ENCODE assay signal across 8 cellular contexts in the genomic region with DNA sequence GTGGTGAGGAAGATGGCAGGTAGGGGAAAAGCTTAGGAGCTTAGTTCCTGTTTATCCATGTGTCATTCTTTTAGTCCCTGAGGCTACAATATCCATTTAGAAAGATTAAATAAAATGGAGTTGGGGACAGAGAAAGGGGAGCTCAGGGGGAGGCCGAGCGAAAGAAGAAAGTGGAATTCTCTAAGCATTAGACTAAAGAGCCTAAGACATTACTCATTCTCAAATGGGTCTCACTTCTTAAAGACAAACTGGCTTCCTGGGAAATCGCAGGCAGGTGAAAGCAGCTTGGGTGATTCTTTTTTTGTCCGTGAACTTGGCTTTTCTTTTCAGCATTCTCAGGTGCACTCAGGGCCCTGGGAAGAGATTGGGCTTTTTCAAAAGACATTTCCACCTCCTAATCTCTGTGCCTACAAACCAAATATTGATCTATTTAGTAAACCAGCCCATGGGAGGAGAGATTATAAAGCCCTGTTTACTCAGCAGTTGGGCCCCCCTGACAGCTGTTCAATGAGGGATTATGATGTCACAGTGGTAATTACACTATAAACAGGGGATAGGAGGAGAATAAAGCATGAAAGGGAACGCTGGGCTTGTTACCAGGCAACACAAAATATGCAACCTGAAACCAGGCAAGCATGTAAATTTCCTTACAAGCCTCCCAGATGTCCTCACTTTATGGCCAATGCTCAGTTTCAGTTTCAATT.
DNase-seq lines count a peak whose midpoint lies in the region; ATAC-seq and TF ChIP-seq lines count a peak whose summit lies in the region.

No MANE protein-coding gene starts in this region.

- H4K20me1 ChIP-seq in KMS-11 (ENCODE audit: insufficient read depth) = no peaks in the 10 kb centered on the region

- no peak overlapping the region for H3K4me3 Mint-ChIP-seq in activated T-cell treated with anti-CD3 and anti-CD28 coated beads, Interleukin-2, amount 50 U/mL, for 72 hours

- peak overlapping the region; percentile 76 for H3K4me2 ChIP-seq in KMS-11

- H3K27me3 Mint-ChIP-seq in activated T-cell treated with anti-CD3 and anti-CD28 coated beads, Interleukin-2, amount 50 U/mL, for 72 hours (ENCODE audit: low read depth) = no peaks in the 10 kb centered on the region

- ATAC-seq in gastroesophageal sphincter (peak; percentile 61), HG03521 (IDR thresholded peaks at IDR 0.05; ENCODE audit: unreplicated experiment) (no peak)
- no peak for ATAC-seq in activated T-cell treated with anti-CD3 and anti-CD28 coated beads, Interleukin-2, amount 50 U/mL, for 72 hours (replicated peaks in 1 of 2)

- H3K27me3 ChIP-seq in KMS-11 (ENCODE audit: insufficient read depth, low read depth) (no peaks in the 10 kb centered on the region), gastroesophageal sphincter (no peaks in the 10 kb centered on the region), sigmoid colon (no peaks in the 10 kb centered on the region)

- intact Hi-C loops in sigmoid colon (cut with DNase I) = loop anchor here (1.0 to 5.0 kb wide), 2 partner anchors 520 to 784 kb away; partner anchors contain the start of gene KLF4

- 49 to 52% methylated on average over 5 of the region's 5 CpGs for WGBS in gastroesophageal sphincter (ENCODE audit: low coverage in 1 of 2), 2 donors
- 17 to 53% methylated on average over 5 of the region's 5 CpGs for WGBS in sigmoid colon, 2 donors

- H3K9me3 Mint-ChIP-seq in activated T-cell treated with anti-CD3 and anti-CD28 coated beads, Interleukin-2, amount 50 U/mL, for 72 hours = peaks cover 9 to 12% of the 10 kb centered on the region in 2 donors

- TF ChIP-seq POLR2A in gastroesophageal sphincter (IDR thresholded peaks at IDR 0.05) (no peak), sigmoid colon (IDR thresholded peaks at IDR 0.05) (no peak)

- H3K9ac ChIP-seq in KMS-11 = peak overlapping the region; percentile 65

- no peaks in the 10 kb centered on the region for H3K79me2 ChIP-seq in KMS-11 (ENCODE audit: insufficient read depth, low read depth)

- peak overlapping the region; percentile 80 for H3K27ac ChIP-seq in KMS-11
- H3K27ac ChIP-seq in gastroesophageal sphincter = peak overlapping the region in 1 of 4 donors; percentile 61
- H3K27ac ChIP-seq in sigmoid colon = peak overlapping the region in 3 of 4 donors; percentile 23 to 50 (median 35)

- no peaks in the 10 kb centered on the region for H3K36me3 ChIP-seq in KMS-11 (ENCODE audit: insufficient read depth)
- no peaks in the 10 kb centered on the region for H3K36me3 ChIP-seq in gastroesophageal sphincter
- no peaks in the 10 kb centered on the region for H3K36me3 ChIP-seq in sigmoid colon

- TF ChIP-seq EP300 in gastroesophageal sphincter (IDR thresholded peaks at IDR 0.05) (no peak), sigmoid colon (IDR thresholded peaks at IDR 0.05) (no peak)

- H3K4me1 Mint-ChIP-seq in activated T-cell treated with anti-CD3 and anti-CD28 coated beads, Interleukin-2, amount 50 U/mL, for 72 hours (ENCODE audit: low read depth) = no peaks in the 10 kb centered on the region

- TF ChIP-seq CTCF in KMS-11 (conservative IDR thresholded peaks at IDR 0.05; ENCODE audit: low read depth, low read length) (no peak), gastroesophageal sphincter (IDR thresholded peaks at IDR 0.05) (no peak), sigmoid colon (IDR thresholded peaks at IDR 0.05) (no peak)

- no peak overlapping the region for H3K4me3 ChIP-seq in KMS-11 (IDR thresholded peaks at IDR 0.05; ENCODE audit: insufficient read depth, low read depth, low read length)
- H3K4me3 ChIP-seq in gastroesophageal sphincter = no peak overlapping the region
- H3K4me3 ChIP-seq in sigmoid colon = peak overlapping the region in 2 of 4 donors; percentile 2 to 18

- H3K4me1 ChIP-seq in KMS-11 (ENCODE audit: low read depth, poor library complexity, severe bottlenecking) (peaks cover 61% of the 10 kb centered on the region), gastroesophageal sphincter (no peaks in the 10 kb centered on the region), sigmoid colon (peaks cover 0 to 15% (median 6%) of the 10 kb centered on the region in 4 donors)

- no peaks in the 10 kb centered on the region for H3K9me3 ChIP-seq in gastroesophageal sphincter
- no peaks in the 10 kb centered on the region for H3K9me3 ChIP-seq in sigmoid colon

- DNase-seq in DMS53 (lab: John Stamatoyannopoulos, UW) (peak; percentile 96), SHP77 treated with DMSO at 0.1 percent for 48 hours (lab: John Stamatoyannopoulos, UW) (peak; percentile 94), sigmoid colon (no peak)
- DNase-seq in stimulated activated CD8-positive, alpha-beta memory T cell treated with anti-CD3 and anti-CD28 coated beads, Interleukin-4, amount 100 ng/mL, for 48 hours = no peak
- DNase-seq in activated T-cell treated with anti-CD3 and anti-CD28 coated beads, Interleukin-2, amount 50 U/mL, for 72 hours = no peak

- no peaks in the 10 kb centered on the region for H3K36me3 Mint-ChIP-seq in activated T-cell treated with anti-CD3 and anti-CD28 coated beads, Interleukin-2, amount 50 U/mL, for 72 hours (ENCODE audit: insufficient read depth in 2 of 2)

- H3K27ac Mint-ChIP-seq in activated T-cell treated with anti-CD3 and anti-CD28 coated beads, Interleukin-2, amount 50 U/mL, for 72 hours = no peak overlapping the region

- H2AFZ ChIP-seq in KMS-11 (ENCODE audit: low read depth) = peak overlapping the region; percentile 65

Comparison
In these comparisons a context has a peak if more than half of its experiments do, and no peak if none do; other contexts are left out.
1. DNase-seq: peak in DMS53 (single experiment) and SHP77 treated with DMSO at 0.1 percent for 48 hours (single experiment); none in sigmoid colon (single experiment), stimulated activated CD8-positive, alpha-beta memory T cell treated with anti-CD3 and anti-CD28 coated beads, Interleukin-4, amount 100 ng/mL, for 48 hours (single experiment) and activated T-cell treated with anti-CD3 and anti-CD28 coated beads, Interleukin-2, amount 50 U/mL, for 72 hours (0 of 2).